In the genomic region with DNA sequence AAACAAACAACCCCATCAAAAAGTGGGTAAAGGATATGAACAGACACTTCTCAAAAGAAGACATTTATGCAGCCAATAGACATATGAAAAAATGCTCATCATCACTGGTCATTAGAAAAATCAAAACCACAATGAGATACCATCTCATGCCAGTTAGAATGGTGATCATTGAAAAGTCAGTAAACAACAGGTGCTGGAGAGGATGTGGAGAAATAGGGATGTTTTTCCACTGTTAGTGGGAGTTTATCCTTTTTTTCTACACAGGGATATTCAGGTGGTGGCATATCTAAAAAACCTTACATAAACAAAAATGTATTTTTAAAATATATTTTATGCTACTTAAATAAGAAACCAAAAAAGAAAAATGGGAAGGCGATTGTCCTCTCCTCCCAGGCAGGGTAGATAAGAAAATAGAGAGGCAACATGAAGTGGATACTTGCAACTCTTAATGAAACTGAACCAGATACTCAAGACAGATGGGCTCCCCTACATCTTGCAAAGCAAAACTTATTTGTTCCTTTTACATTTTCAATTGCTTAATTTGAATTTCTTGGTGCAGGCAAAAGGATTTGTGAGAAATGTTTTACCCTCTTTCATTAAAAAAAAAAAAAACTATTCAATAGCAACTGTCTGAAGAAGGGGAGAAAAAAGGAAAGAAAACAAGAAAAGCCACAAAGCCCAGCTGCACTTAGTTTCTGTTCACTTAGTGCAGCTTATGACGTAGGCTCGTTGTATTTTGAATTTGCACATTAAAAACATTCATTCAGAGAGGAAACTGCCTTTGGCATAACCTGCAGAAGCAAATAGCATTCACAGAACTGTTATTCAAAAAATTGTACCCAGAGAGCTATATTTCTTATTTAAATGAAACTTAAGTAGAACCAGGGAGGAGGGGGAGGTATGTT, we compare ENCODE assay signal across 9 cellular contexts. TPM values are rescaled to one million over a fixed set of nuclear protein-coding genes. Genes with fewer than 3 reads are reported as not detected.
A peak's percentile ranks its signal among the peaks of the same experiment; 100 is the strongest.
DNase-seq lines count a peak whose midpoint lies in the region; ATAC-seq and TF ChIP-seq lines count a peak whose summit lies in the region.
"Had no signal": no experiment of that assay in that cellular context is flagged by ENCODE, and none has a peak within 500 bp of the region (broad histone marks: within the 10 kb centered on the region; RNA-seq: fewer than 3 reads in every experiment).

No MANE protein-coding gene starts in this region.

- TF ChIP-seq POLR2A in uterus (IDR thresholded peaks at IDR 0.05), result no peak

- H3K27ac ChIP-seq in iPS-18a (ENCODE audit: low read length), result peak overlapping the region; percentile 55
- H3K27ac ChIP-seq in uterus, result peak overlapping the region; percentile 81 to 85

- intact Hi-C loops in activated naive CD4-positive, alpha-beta T cell treated with anti-CD3 and anti-CD28 coated beads for 36 hours (cut with micrococcal nuclease), result loop anchor here (1.0 to 5.0 kb wide), 7 partner anchors 7 to 398 kb away; a partner anchor contains a TSS
- intact Hi-C loops in uterus (cut with DNase I; ENCODE audit: low total_unique reads), result no loop called here

- H3K4me1 ChIP-seq in iPS-18a (ENCODE audit: control insufficient read depth, low read depth, low read length) (peaks cover 9% of the 10 kb centered on the region), uterus (peaks cover 0 to 9% of the 10 kb centered on the region in 2 donors)

- H3K9ac ChIP-seq in iPS-18a (ENCODE audit: low read length), result peak overlapping the region; percentile 34

- H3K27me3 Mint-ChIP-seq in activated naive CD4-positive, alpha-beta T cell treated with anti-CD3 and anti-CD28 coated beads for 36 hours (ENCODE audit: low read depth), result no peaks in the 10 kb centered on the region

- peak overlapping the region; percentile 51 for H3K27ac Mint-ChIP-seq in activated naive CD4-positive, alpha-beta T cell treated with anti-CD3 and anti-CD28 coated beads for 36 hours

- peaks cover 26% of the 10 kb centered on the region for H3K4me1 Mint-ChIP-seq in activated naive CD4-positive, alpha-beta T cell treated with anti-CD3 and anti-CD28 coated beads for 36 hours (ENCODE audit: low read depth)

- no peak for TF ChIP-seq CTCF in uterus (IDR thresholded peaks at IDR 0.05)

- H3K36me3 ChIP-seq in iPS-18a (ENCODE audit: control insufficient read depth, low read depth, low read length) (no peaks in the 10 kb centered on the region), uterus (no peaks in the 10 kb centered on the region)
- H3K36me3 ChIP-seq: cardiac muscle cell had no signal

- H3K36me3 Mint-ChIP-seq in activated naive CD4-positive, alpha-beta T cell treated with anti-CD3 and anti-CD28 coated beads for 36 hours (ENCODE audit: low read depth), result peaks cover 3% of the 10 kb centered on the region

- ATAC-seq in HG02981 (IDR thresholded peaks at IDR 0.05; ENCODE audit: unreplicated experiment), result peak; percentile 81

- no peaks in the 10 kb centered on the region for H3K27me3 ChIP-seq in iPS-18a (ENCODE audit: control insufficient read depth, insufficient read depth, low read length)
- no peaks in the 10 kb centered on the region for H3K27me3 ChIP-seq in uterus
- H3K27me3 ChIP-seq: cardiac muscle cell had no signal

- no peak overlapping the region for H3K4me3 Mint-ChIP-seq in activated naive CD4-positive, alpha-beta T cell treated with anti-CD3 and anti-CD28 coated beads for 36 hours

- no peak overlapping the region for H3K4me3 ChIP-seq in iPS-18a (ENCODE audit: low read length)
- H3K4me3 ChIP-seq in uterus, result no peak overlapping the region
- H3K4me3 ChIP-seq: cardiac muscle cell had no signal

- DNase-seq in activated naive CD4-positive, alpha-beta T cell treated with anti-CD3 and anti-CD28 coated beads for 36 hours, result peak; percentile 53
- no peak for DNase-seq in activated naive CD4-positive, alpha-beta T cell treated with Interleukin-2 at 50 U/mL for 16 hours
- DNase-seq in T follicular helper cell (ENCODE audit: low read depth) (peak; percentile 10), uterus (no peak), HCEC 1CT (no peak), GOT3 (lab: John Stamatoyannopoulos, UW) (no peak)

- H3K9me3 ChIP-seq in iPS-18a (ENCODE audit: control insufficient read depth, low read depth, low read length), result no peaks in the 10 kb centered on the region
- H3K9me3 ChIP-seq in uterus, result no peaks in the 10 kb centered on the region

- no peaks in the 10 kb centered on the region for H3K9me3 Mint-ChIP-seq in activated naive CD4-positive, alpha-beta T cell treated with anti-CD3 and anti-CD28 coated beads for 36 hours

- CTCF ChIA-PET in activated naive CD4-positive, alpha-beta T cell treated with anti-CD3 and anti-CD28 coated beads for 36 hours (lab: Charles Lee), result interaction anchor here (0.7 to 1.4 kb wide), 2 partner anchors 22 to 567 kb away, joined by 3 to 6 read pairs; no protein-coding TSS in a partner anchor

RNA-seq across cellular contexts. Expression of a gene that starts 36.9 kb away (rescaled TPM):
- total RNA-seq in activated naive CD4-positive, alpha-beta T cell treated with anti-CD3 and anti-CD28 coated beads for 36 hours, result 1 to 10 TPM; 4.4 to 6.0 TPM
- 10 to 100 TPM; 10.7 to 31.5 (median 23.7) TPM for total RNA-seq in uterus
- total RNA-seq: cardiac muscle cell had no signal

Comparison
In these comparisons a context has a peak if more than half of its experiments do, and no peak if none do; other contexts are left out.
1. DNase-seq: peak in activated naive CD4-positive, alpha-beta T cell treated with anti-CD3 and anti-CD28 coated beads for 36 hours (single experiment) and T follicular helper cell (single experiment); none in activated naive CD4-positive, alpha-beta T cell treated with Interleukin-2 at 50 U/mL for 16 hours (single experiment), uterus (0 of 2), HCEC 1CT (single experiment) and GOT3 (single experiment).